Comparison of ENCODE assay signal across 10 cellular contexts in the genomic region with DNA sequence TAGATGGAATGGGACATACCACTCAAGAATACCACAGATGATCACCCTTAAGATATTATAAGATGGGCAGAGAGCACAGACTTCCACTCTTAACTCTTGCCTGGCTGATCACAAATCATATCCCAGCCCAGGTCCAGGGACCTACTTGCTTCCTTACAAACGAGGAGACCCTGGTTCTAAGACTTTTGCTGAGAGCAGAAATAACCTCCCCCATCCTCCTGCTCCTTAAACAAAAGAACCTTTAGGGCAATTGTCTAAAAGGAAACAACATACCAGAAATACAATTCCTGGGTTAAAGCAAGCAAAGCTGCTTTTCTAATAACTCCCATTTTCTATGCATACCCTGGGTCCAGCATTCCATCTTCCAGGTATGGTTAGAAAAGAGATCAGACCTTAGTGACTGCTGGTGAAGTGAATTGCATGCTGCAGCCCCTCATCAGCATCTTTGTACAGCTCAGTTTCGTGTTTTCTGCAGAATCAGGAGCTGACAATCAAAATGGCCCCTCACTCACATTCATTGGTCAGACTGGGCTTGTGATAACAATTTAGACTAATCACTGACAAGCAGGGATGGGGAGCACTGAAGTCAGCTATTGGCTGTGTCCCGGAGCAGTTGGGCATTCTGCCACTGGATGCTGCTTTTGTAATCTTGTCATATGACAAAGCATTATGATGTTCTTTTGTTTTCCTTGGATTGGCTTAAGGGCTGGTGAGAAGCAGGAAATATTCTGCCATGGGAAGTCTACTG. TPM values are rescaled to one million over a fixed set of nuclear protein-coding genes. Genes with fewer than 3 reads are reported as not detected.
DNase-seq lines count a peak whose midpoint lies in the region; ATAC-seq, FAIRE-seq and TF ChIP-seq lines count a peak whose summit lies in the region.
"Had no signal": no experiment of that assay in that cellular context is flagged by ENCODE, and none has a peak within 500 bp of the region (broad histone marks: within the 10 kb centered on the region; RNA-seq: fewer than 3 reads in every experiment).

No MANE protein-coding gene starts in this region.

- no peak for ATAC-seq in activated naive CD4-positive, alpha-beta T cell treated with anti-CD3 and anti-CD28 coated beads, Interleukin-2, amount 50 U/mL, for 72 hours

- peaks cover 5 to 10% (median 8%) of the 10 kb centered on the region in 3 donors for H3K27me3 Mint-ChIP-seq in immature natural killer cell (ENCODE audit: low read depth in 3 of 3)
- H3K27me3 Mint-ChIP-seq: memory B cell had no signal

- peaks cover 0 to 33% of the 10 kb centered on the region in 2 donors for H3K4me1 ChIP-seq in right atrium auricular region

- FAIRE-seq in H54 (lab: Jason Lieb, UNC), result peak; percentile 89

- H3K27me3 ChIP-seq in right atrium auricular region, result no peaks in the 10 kb centered on the region

- no peak for TF ChIP-seq POLR2A in H54 (IDR thresholded peaks at IDR 0.05; ENCODE audit: low read depth, low read length)

- H3K4me3 ChIP-seq in astrocyte of the cerebellum (ENCODE audit: low read depth, low read length), result no peak overlapping the region
- H3K4me3 ChIP-seq in right atrium auricular region, result no peak overlapping the region
- H3K4me3 ChIP-seq in skeletal muscle cell (ENCODE audit: low read depth, low read length), result no peak overlapping the region

- no peaks in the 10 kb centered on the region for H3K9me3 ChIP-seq in right atrium auricular region

- no peak for TF ChIP-seq CTCF in astrocyte of the cerebellum (IDR thresholded peaks at IDR 0.05; ENCODE audit: low read depth, low read length, missing control alignments)
- no peak for TF ChIP-seq CTCF in right atrium auricular region (IDR thresholded peaks at IDR 0.05)

- no peak overlapping the region for H3K27ac Mint-ChIP-seq in immature natural killer cell
- no peak overlapping the region for H3K27ac Mint-ChIP-seq in activated naive CD4-positive, alpha-beta T cell treated with anti-CD3 and anti-CD28 coated beads, Interleukin-2, amount 50 U/mL, for 72 hours
- H3K27ac Mint-ChIP-seq: activated T-helper 2 cell treated with anti-CD3 and anti-CD28 coated beads, Interferon-gamma antibody, Interleukin-2, Interleukin-4, amounts not matched to agents 10 μg/mL and 5 μg/mL and 100 μg/mL, durations not matched to agents 14 hours and 24 hours and 36 hours; memory B cell had no signal

- H3K9me3 Mint-ChIP-seq in immature natural killer cell, result no peaks in the 10 kb centered on the region
- no peaks in the 10 kb centered on the region for H3K9me3 Mint-ChIP-seq in activated naive CD4-positive, alpha-beta T cell treated with anti-CD3 and anti-CD28 coated beads, Interleukin-2, amount 50 U/mL, for 72 hours
- H3K9me3 Mint-ChIP-seq: activated T-helper 2 cell treated with anti-CD3 and anti-CD28 coated beads, Interferon-gamma antibody, Interleukin-2, Interleukin-4, amounts not matched to agents 10 μg/mL and 5 μg/mL and 100 μg/mL, durations not matched to agents 14 hours and 24 hours and 36 hours; memory B cell had no signal

- H3K27ac ChIP-seq in right atrium auricular region, result peak overlapping the region in 1 of 2 donors; percentile 19

- in situ Hi-C loops in astrocyte of the cerebellum (cut with HindIII; ENCODE audit: low sequenced_read_pairs), result no loop called here

- no peak for DNase-seq in H54 (ENCODE audit: insufficient read length, low spot score)
- peak; percentile 66 for DNase-seq in astrocyte of the cerebellum (ENCODE audit: low read depth)
- DNase-seq in right atrium auricular region (ENCODE audit: low spot score), result peak; percentile 81
- DNase-seq in skeletal muscle cell (ENCODE audit: low read depth), result peak; percentile 69
- no peak for DNase-seq in NCI-H1048 (lab: John Stamatoyannopoulos, UW)
- DNase-seq in immature natural killer cell, result no peak
- no peak for DNase-seq in NCI-H187 (lab: John Stamatoyannopoulos, UW)
- no peak for DNase-seq in activated naive CD4-positive, alpha-beta T cell treated with anti-CD3 and anti-CD28 coated beads, Interleukin-2, amount 50 U/mL, for 72 hours (ENCODE audit: low spot score in 2 of 2)

- no peak overlapping the region for H3K4me3 Mint-ChIP-seq in immature natural killer cell
- H3K4me3 Mint-ChIP-seq: memory B cell had no signal

- H3K36me3 Mint-ChIP-seq in immature natural killer cell, result peaks cover 23 to 51% (median 42%) of the 10 kb centered on the region in 3 donors
- peaks cover 10 to 11% of the 10 kb centered on the region in 2 donors for H3K36me3 Mint-ChIP-seq in activated naive CD4-positive, alpha-beta T cell treated with anti-CD3 and anti-CD28 coated beads, Interleukin-2, amount 50 U/mL, for 72 hours

- H3K36me3 ChIP-seq in right atrium auricular region, result peaks cover 10% of the 10 kb centered on the region

- H3K4me1 Mint-ChIP-seq in immature natural killer cell, result peaks cover 0 to 2% of the 10 kb centered on the region in 2 donors

RNA-seq across cellular contexts. Expression of gene IFIT3, which starts 14.6 kb away (rescaled TPM):
- 1 to 10 TPM; 6.3 to 6.5 TPM for total RNA-seq in right atrium auricular region
- polyA plus RNA-seq in immature natural killer cell, result 10 to 100 TPM in 2 of 3 donors, 1 to 10 TPM in 1; 8.2 to 23.8 (median 12.5) TPM
- 10 to 100 TPM in 1 of 2 donors, 1 to 10 TPM in 1; 2.6 to 12.6 TPM for total RNA-seq in activated naive CD4-positive, alpha-beta T cell treated with anti-CD3 and anti-CD28 coated beads, Interleukin-2, amount 50 U/mL, for 72 hours

RNA-seq across cellular contexts. Expression of gene IFIT1B, which starts 35.5 kb away (rescaled TPM):
- under 1 TPM in 1 of 2 donors, not detected in 1; 0.24 TPM for total RNA-seq in right atrium auricular region
- polyA plus RNA-seq in immature natural killer cell, result under 1 TPM in 1 of 3 donors, not detected in 2; 0.11 TPM
- total RNA-seq in activated naive CD4-positive, alpha-beta T cell treated with anti-CD3 and anti-CD28 coated beads, Interleukin-2, amount 50 U/mL, for 72 hours, result not detected
- total RNA-seq: activated T-helper 2 cell treated with anti-CD3 and anti-CD28 coated beads, Interferon-gamma antibody, Interleukin-2, Interleukin-4, amounts not matched to agents 10 μg/mL and 5 μg/mL and 100 μg/mL, durations not matched to agents 14 hours and 24 hours and 36 hours had no signal

RNA-seq across cellular contexts. Expression of gene IFIT2, which starts 40.5 kb away (rescaled TPM):
- 1 to 10 TPM; 2.6 TPM for total RNA-seq in right atrium auricular region
- 10 to 100 TPM; 10.3 to 20.8 (median 13.9) TPM for polyA plus RNA-seq in immature natural killer cell
- 10 to 100 TPM in 1 of 2 donors, 1 to 10 TPM in 1; 4.9 to 28.0 TPM for total RNA-seq in activated naive CD4-positive, alpha-beta T cell treated with anti-CD3 and anti-CD28 coated beads, Interleukin-2, amount 50 U/mL, for 72 hours

RNA-seq across cellular contexts. Expression of gene IFIT1, which starts 50.0 kb away (rescaled TPM):
- total RNA-seq in right atrium auricular region, result 10 to 100 TPM in 1 of 2 donors, 1 to 10 TPM in 1; 6.7 to 10.6 TPM
- polyA plus RNA-seq in immature natural killer cell, result 1 to 10 TPM in 2 of 3 donors, under 1 TPM in 1; 0.43 to 6.0 (median 1.8) TPM
- 1 to 10 TPM; 1.6 to 9.0 TPM for total RNA-seq in activated naive CD4-positive, alpha-beta T cell treated with anti-CD3 and anti-CD28 coated beads, Interleukin-2, amount 50 U/mL, for 72 hours

Comparison
In these comparisons a context has a peak if more than half of its experiments do, and no peak if none do; other contexts are left out.
1. DNase-seq: peak in astrocyte of the cerebellum (single experiment), right atrium auricular region (single experiment) and skeletal muscle cell (single experiment); none in H54 (single experiment), NCI-H1048 (single experiment), immature natural killer cell (0 of 3), NCI-H187 (0 of 2) and activated naive CD4-positive, alpha-beta T cell treated with anti-CD3 and anti-CD28 coated beads, Interleukin-2, amount 50 U/mL, for 72 hours (0 of 2).